Comparison of ENCODE assay signal across 8 cellular contexts in genomic region chr5:72244862-72245371, GRCh38.
DNase-seq lines count a peak whose midpoint lies in the region; ATAC-seq and TF ChIP-seq lines count a peak whose summit lies in the region.

No MANE protein-coding gene starts in this region.

- no peaks in the 10 kb centered on the region for H3K4me1 ChIP-seq in liver (ENCODE audit: control insufficient read depth in 4 of 4, insufficient read depth in 4 of 4, low read length in 3 of 4)

- H3K27ac ChIP-seq in AG04450 (ENCODE audit: low read depth, low read length) (no peak overlapping the region), liver (ENCODE audit: low read depth in 1 of 2, low read length in 2 of 2) (no peak overlapping the region)

- no peak for TF ChIP-seq POLR2A in GM18505 (IDR thresholded peaks at IDR 0.05; ENCODE audit: borderline replicate concordance, extremely low read depth, insufficient read depth, insufficient read length)

- H3K4me1 Mint-ChIP-seq in activated T-cell treated with anti-CD3 and anti-CD28 coated beads, Interleukin-2, amount 50 U/mL, for 72 hours (ENCODE audit: low read depth), result peaks cover 19% of the 10 kb centered on the region

- DNase-seq in AG04450 (ENCODE audit: low read depth, low spot score) (no peak), NCI-H510A (lab: John Stamatoyannopoulos, UW) (peak; percentile 19), cerebellar cortex (ENCODE audit: low spot score) (peak; percentile 81)
- no peak for DNase-seq in stimulated activated CD4-positive, alpha-beta T cell treated with anti-CD3 and anti-CD28 coated beads, Interleukin-12 subunit alpha, Interleukin-12 subunit beta, amount 100 ng/mL, for 4 hours
- DNase-seq in activated T-cell treated with anti-CD3 and anti-CD28 coated beads, Interleukin-2, amount 50 U/mL, for 72 hours, result no peak

- WGBS in liver, result 86% methylated on average over 2 of the region's 2 CpGs

- no peak overlapping the region for H3K9ac ChIP-seq in liver (ENCODE audit: low read depth in 1 of 2, low read length in 2 of 2)

- CTCF ChIA-PET in AG04450 (lab: Charles Lee), result interaction anchor here (0.6 to 1.9 kb wide), 6 partner anchors 9 to 85 kb away, joined by 3 to 12 read pairs (median 4); no protein-coding TSS in a partner anchor

- no peaks in the 10 kb centered on the region for H3K36me3 Mint-ChIP-seq in activated T-cell treated with anti-CD3 and anti-CD28 coated beads, Interleukin-2, amount 50 U/mL, for 72 hours (ENCODE audit: insufficient read depth in 2 of 2)

- H3K27me3 Mint-ChIP-seq in activated T-cell treated with anti-CD3 and anti-CD28 coated beads, Interleukin-2, amount 50 U/mL, for 72 hours (ENCODE audit: low read depth), result no peaks in the 10 kb centered on the region

- H3K4me3 Mint-ChIP-seq in activated T-cell treated with anti-CD3 and anti-CD28 coated beads, Interleukin-2, amount 50 U/mL, for 72 hours, result no peak overlapping the region

- peak; percentile 56 for TF ChIP-seq CTCF in AG04450 (IDR thresholded peaks at IDR 0.05; ENCODE audit: low read depth, low read length)
- TF ChIP-seq CTCF in liver (IDR thresholded peaks at IDR 0.05; ENCODE audit: low read depth, low read length, missing input control), result peak; percentile 17

- POLR2A ChIA-PET in AG04450 (lab: Yijun Ruan, JAX), result interaction anchor here (1.8 kb wide), 1 partner anchor 63 kb away, joined by 5 read pairs; no protein-coding TSS in a partner anchor

- H3K27me3 ChIP-seq in AG04450 (ENCODE audit: control insufficient read depth, insufficient read depth, low read length) (no peaks in the 10 kb centered on the region), liver (ENCODE audit: control insufficient read depth in 4 of 4, insufficient read depth in 4 of 4, low read length in 3 of 4) (no peaks in the 10 kb centered on the region)

- H3K4me3 ChIP-seq in AG04450 (ENCODE audit: low read depth, low read length) (no peak overlapping the region), liver (ENCODE audit: low read depth in 1 of 3, low read length in 3 of 3) (no peak overlapping the region)

- no peaks in the 10 kb centered on the region for H3K9me3 Mint-ChIP-seq in activated T-cell treated with anti-CD3 and anti-CD28 coated beads, Interleukin-2, amount 50 U/mL, for 72 hours

- ATAC-seq in GM18505 (IDR thresholded peaks at IDR 0.05; ENCODE audit: unreplicated experiment) (peak; percentile 78), HG02870 (IDR thresholded peaks at IDR 0.05; ENCODE audit: unreplicated experiment) (peak; percentile 85)
- ATAC-seq in activated T-cell treated with anti-CD3 and anti-CD28 coated beads, Interleukin-2, amount 50 U/mL, for 72 hours (replicated peaks in 1 of 2), result no peak

- peak in 1 of 2 donors; percentile 47 for TF ChIP-seq RAD21 in liver (IDR thresholded peaks at IDR 0.05)

- no peaks in the 10 kb centered on the region; the same call in 1 of the 2 replicates for H3K9me3 ChIP-seq in AG04450 (ENCODE audit: control insufficient read depth, insufficient read depth, low read length)
- no peaks in the 10 kb centered on the region for H3K9me3 ChIP-seq in liver (ENCODE audit: control insufficient read depth in 4 of 4, low read length in 3 of 4)

- no peaks in the 10 kb centered on the region for H3K36me3 ChIP-seq in liver (ENCODE audit: control insufficient read depth in 4 of 4, insufficient read depth in 3 of 4, low read depth in 1 of 4, low read length in 3 of 4)

- no peak overlapping the region for H3K27ac Mint-ChIP-seq in activated T-cell treated with anti-CD3 and anti-CD28 coated beads, Interleukin-2, amount 50 U/mL, for 72 hours

TF ChIP-seq in liver, 16 proteins besides CTCF, POLR2A, EP300 and RAD21:
- TF ChIP-seq ZBTB33 (IDR thresholded peaks at IDR 0.05), result no peak
- TF ChIP-seq JUND (IDR thresholded peaks at IDR 0.05), result no peak
- no peak for TF ChIP-seq REST (IDR thresholded peaks at IDR 0.05)
- TF ChIP-seq SP1 (IDR thresholded peaks at IDR 0.05), result no peak
- no peak for TF ChIP-seq FOXA2 (IDR thresholded peaks at IDR 0.05)
- TF ChIP-seq NR2F2 (IDR thresholded peaks at IDR 0.05), result no peak
- no peak for TF ChIP-seq MAX (IDR thresholded peaks at IDR 0.05)
- no peak for TF ChIP-seq ATF3 (IDR thresholded peaks at IDR 0.05)
- no peak for TF ChIP-seq RXRA (IDR thresholded peaks at IDR 0.05)
- TF ChIP-seq FOXA1 (IDR thresholded peaks at IDR 0.05), result no peak
- TF ChIP-seq GABPA (IDR thresholded peaks at IDR 0.05 in 1 of 2, conservative IDR thresholded peaks at IDR 0.05 in 1 of 2), result no peak
- no peak for TF ChIP-seq EGR1 (IDR thresholded peaks at IDR 0.05; ENCODE audit: low read depth in 2 of 2)
- TF ChIP-seq HNF4A (conservative IDR thresholded peaks at IDR 0.05), result no peak
- TF ChIP-seq TAF1 (conservative IDR thresholded peaks at IDR 0.05), result no peak
- no peak for TF ChIP-seq YY1 (IDR thresholded peaks at IDR 0.05)
- TF ChIP-seq HNF4G (IDR thresholded peaks at IDR 0.05), result no peak

Comparison
In these comparisons a context has a peak if more than half of its experiments do, and no peak if none do; other contexts are left out.
1. DNase-seq: peak in NCI-H510A (single experiment) and cerebellar cortex (single experiment); none in AG04450 (single experiment), stimulated activated CD4-positive, alpha-beta T cell treated with anti-CD3 and anti-CD28 coated beads, Interleukin-12 subunit alpha, Interleukin-12 subunit beta, amount 100 ng/mL, for 4 hours (single experiment) and activated T-cell treated with anti-CD3 and anti-CD28 coated beads, Interleukin-2, amount 50 U/mL, for 72 hours (0 of 2).
2. ATAC-seq: peak in GM18505 (single experiment) and HG02870 (single experiment); none in activated T-cell treated with anti-CD3 and anti-CD28 coated beads, Interleukin-2, amount 50 U/mL, for 72 hours (0 of 2).